17 cellular contexts compared by ENCODE assay signal in genomic region chr7:80429186-80429585, GRCh38.
"Had no signal": no experiment of that assay in that cellular context is flagged by ENCODE, and none has a peak within 500 bp of the region (broad histone marks: within the 10 kb centered on the region; RNA-seq: fewer than 3 reads in every experiment).

No MANE protein-coding gene starts in this region.

- ATAC-seq: activated T-helper 17 cell treated with anti-CD3 and anti-CD28 coated beads, Interleukin-2, amount 50 U/mL, for 72 hours; K562; T-helper 17 cell had no signal

- H3K4me1 ChIP-seq: Peyer's patch, SJCRH30 had no signal

- FAIRE-seq: K562 had no signal

- H3K4me3 ChIP-seq: K562, Peyer's patch, SJCRH30 had no signal

- H3K9me3 ChIP-seq: Peyer's patch, SJCRH30 had no signal

- H3K36me3 ChIP-seq: Peyer's patch, SJCRH30 had no signal

- H3K27me3 ChIP-seq: Peyer's patch, SJCRH30 had no signal

- DNase-seq: activated CD4-positive, alpha-beta memory T cell treated with anti-CD3 and anti-CD28 coated beads for 36 hours; activated CD4-positive, alpha-beta T cell treated with anti-CD3 and anti-CD28 coated beads, Interleukin-2, amount 10 ng/mL, durations not matched to agents 24 days and 14 days; activated CD4-positive, CD25-positive, alpha-beta regulatory T cell treated with anti-CD3 and anti-CD28 coated beads, Interleukin-2, amount 50 U/mL, for 72 hours; activated gamma-delta T cell; activated T-cell treated with anti-CD3 and anti-CD28 coated beads for 4 hours; activated T-cell treated with anti-CD3 and anti-CD28 coated beads, Interleukin-2, amount 50 U/mL, for 48 hours; NCI-H187; NCI-H510A treated with DMSO at 0.1 percent for 48 hours; NK-92 treated with Interleukin-12 subunit alpha and Interleukin-12 subunit beta, amount 100 ng/mL, for 24 hours; Right ventricle myocardium superior; T-helper 17 cell; T-helper 9 cell had no signal

- H3K27ac ChIP-seq: Peyer's patch, RWPE1, SJCRH30 had no signal
